In the genomic region with DNA sequence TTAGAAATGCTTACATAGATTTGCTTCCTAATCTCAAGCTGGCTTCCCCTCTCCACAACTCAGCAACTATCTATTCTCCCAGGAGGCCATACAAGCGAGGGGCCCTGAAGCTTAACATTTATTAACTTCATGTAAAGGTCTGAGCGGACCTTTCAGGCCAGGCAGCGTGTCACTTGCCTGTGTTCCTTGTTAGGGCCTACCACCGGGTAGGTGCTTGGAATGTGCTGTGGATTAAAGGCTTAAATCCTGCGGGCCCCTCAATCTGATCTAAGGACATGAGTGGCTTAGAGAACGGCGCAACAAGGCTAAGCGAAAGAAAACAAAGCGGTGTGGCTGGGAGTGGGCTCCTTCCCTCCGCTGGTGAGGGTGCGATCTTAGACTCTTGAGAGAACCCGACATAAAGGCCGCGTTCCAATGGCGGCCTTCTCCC, we compare ENCODE assay signal across 1 cellular context.
TF ChIP-seq lines count a peak whose summit lies in the region.

No MANE protein-coding gene starts in this region.

TF ChIP-seq in GM12878, 131 proteins besides CTCF, POLR2A, EP300 and RAD21 (continued from another document):
- TF ChIP-seq, protein P1, sequence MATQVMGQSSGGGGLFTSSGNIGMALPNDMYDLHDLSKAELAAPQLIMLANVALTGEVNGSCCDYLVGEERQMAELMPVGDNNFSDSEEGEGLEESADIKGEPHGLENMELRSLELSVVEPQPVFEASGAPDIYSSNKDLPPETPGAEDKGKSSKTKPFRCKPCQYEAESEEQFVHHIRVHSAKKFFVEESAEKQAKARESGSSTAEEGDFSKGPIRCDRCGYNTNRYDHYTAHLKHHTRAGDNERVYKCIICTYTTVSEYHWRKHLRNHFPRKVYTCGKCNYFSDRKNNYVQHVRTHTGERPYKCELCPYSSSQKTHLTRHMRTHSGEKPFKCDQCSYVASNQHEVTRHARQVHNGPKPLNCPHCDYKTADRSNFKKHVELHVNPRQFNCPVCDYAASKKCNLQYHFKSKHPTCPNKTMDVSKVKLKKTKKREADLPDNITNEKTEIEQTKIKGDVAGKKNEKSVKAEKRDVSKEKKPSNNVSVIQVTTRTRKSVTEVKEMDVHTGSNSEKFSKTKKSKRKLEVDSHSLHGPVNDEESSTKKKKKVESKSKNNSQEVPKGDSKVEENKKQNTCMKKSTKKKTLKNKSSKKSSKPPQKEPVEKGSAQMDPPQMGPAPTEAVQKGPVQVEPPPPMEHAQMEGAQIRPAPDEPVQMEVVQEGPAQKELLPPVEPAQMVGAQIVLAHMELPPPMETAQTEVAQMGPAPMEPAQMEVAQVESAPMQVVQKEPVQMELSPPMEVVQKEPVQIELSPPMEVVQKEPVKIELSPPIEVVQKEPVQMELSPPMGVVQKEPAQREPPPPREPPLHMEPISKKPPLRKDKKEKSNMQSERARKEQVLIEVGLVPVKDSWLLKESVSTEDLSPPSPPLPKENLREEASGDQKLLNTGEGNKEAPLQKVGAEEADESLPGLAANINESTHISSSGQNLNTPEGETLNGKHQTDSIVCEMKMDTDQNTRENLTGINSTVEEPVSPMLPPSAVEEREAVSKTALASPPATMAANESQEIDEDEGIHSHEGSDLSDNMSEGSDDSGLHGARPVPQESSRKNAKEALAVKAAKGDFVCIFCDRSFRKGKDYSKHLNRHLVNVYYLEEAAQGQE (IDR thresholded peaks at IDR 0.05; ENCODE audit: low read depth, low read length): no peak
- TF ChIP-seq, protein P2, sequence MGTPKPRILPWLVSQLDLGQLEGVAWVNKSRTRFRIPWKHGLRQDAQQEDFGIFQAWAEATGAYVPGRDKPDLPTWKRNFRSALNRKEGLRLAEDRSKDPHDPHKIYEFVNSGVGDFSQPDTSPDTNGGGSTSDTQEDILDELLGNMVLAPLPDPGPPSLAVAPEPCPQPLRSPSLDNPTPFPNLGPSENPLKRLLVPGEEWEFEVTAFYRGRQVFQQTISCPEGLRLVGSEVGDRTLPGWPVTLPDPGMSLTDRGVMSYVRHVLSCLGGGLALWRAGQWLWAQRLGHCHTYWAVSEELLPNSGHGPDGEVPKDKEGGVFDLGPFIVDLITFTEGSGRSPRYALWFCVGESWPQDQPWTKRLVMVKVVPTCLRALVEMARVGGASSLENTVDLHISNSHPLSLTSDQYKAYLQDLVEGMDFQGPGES (IDR thresholded peaks at IDR 0.05): no peak
- TF ChIP-seq WRNIP1 (IDR thresholded peaks at IDR 0.05; ENCODE audit: borderline replicate concordance, low read depth, low read length) (0 out of 2 replicates have a peak, but pooled peaks have one; percentile 15), FOXM1 (IDR thresholded peaks at IDR 0.05; ENCODE audit: low read depth, low read length) (peak; percentile 33; the same call in 1 of the 2 replicates), NFIC (IDR thresholded peaks at IDR 0.05; ENCODE audit: low read depth, low read length) (0 out of 2 replicates have a peak, but pooled peaks have one; percentile 33)
- TF ChIP-seq, protein P3, sequence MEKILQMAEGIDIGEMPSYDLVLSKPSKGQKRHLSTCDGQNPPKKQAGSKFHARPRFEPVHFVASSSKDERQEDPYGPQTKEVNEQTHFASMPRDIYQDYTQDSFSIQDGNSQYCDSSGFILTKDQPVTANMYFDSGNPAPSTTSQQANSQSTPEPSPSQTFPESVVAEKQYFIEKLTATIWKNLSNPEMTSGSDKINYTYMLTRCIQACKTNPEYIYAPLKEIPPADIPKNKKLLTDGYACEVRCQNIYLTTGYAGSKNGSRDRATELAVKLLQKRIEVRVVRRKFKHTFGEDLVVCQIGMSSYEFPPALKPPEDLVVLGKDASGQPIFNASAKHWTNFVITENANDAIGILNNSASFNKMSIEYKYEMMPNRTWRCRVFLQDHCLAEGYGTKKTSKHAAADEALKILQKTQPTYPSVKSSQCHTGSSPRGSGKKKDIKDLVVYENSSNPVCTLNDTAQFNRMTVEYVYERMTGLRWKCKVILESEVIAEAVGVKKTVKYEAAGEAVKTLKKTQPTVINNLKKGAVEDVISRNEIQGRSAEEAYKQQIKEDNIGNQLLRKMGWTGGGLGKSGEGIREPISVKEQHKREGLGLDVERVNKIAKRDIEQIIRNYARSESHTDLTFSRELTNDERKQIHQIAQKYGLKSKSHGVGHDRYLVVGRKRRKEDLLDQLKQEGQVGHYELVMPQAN (conservative IDR thresholded peaks at IDR 0.05): 0 out of 2 replicates have a peak, but pooled peaks have one; percentile 33
